ENCODE assay signal across 27 cellular contexts in the genomic region with DNA sequence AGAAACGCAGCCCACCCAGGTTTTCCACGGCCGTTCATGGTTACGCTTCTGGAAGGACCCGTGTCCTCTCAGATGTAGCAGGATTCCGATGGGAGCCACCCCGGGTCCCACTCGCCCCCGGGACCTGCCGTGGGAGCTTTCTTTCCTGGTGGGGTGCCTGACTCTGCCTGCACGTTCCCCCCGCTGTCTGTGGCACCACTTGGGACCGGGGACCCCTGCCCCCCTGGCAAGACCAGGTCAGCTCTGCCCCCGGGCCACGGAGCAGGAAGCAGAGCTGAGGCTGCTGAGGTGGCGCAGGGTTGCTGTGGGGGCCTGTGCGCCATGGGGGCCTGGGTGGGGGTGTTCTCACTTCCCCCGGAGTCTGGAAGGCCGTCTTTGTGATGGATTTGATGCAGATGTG.
"Had no signal": no experiment of that assay in that cellular context is flagged by ENCODE, and none has a peak within 500 bp of the region (broad histone marks: within the 10 kb centered on the region; RNA-seq: fewer than 3 reads in every experiment).

No MANE protein-coding gene starts in this region.

- DNase-seq: hypothalamus; immature natural killer cell; left colon; lower lobe of right lung; mammary epithelial cell; mesenchymal stem cell; midbrain; mucosa of descending colon; naive thymus-derived CD4-positive, alpha-beta T cell; nephron progenitor cell; ovary; right lobe of liver; stimulated activated CD4-positive, alpha-beta T cell treated with anti-CD3 and anti-CD28 coated beads, Interleukin-1b, Interleukin-23, amount 100 ng/mL, for 48 hours; stimulated activated CD4-positive, alpha-beta T cell treated with anti-CD3 and anti-CD28 coated beads, Interleukin-2, amount 100 ng/mL, for 48 hours; stimulated activated CD4-positive, alpha-beta T cell treated with anti-CD3 and anti-CD28 coated beads, Interleukin-4, amount 100 ng/mL, for 4 hours; stimulated activated CD8-positive, alpha-beta memory T cell treated with anti-CD3 and anti-CD28 coated beads, Interleukin-4, amount 100 ng/mL, for 48 hours; stimulated activated naive CD4-positive, alpha-beta T cell treated with Interleukin-2 at 50 U/mL for 16 hours; stimulated activated naive CD8-positive, alpha-beta T cell treated with anti-CD3 and anti-CD28 coated beads, Interleukin-15, amount 100 ng/mL, for 72 hours had no signal

- H3K4me2 ChIP-seq: neural progenitor cell, smooth muscle cell had no signal

- H3K36me3 ChIP-seq: neural progenitor cell, ovary, right lobe of liver, vagina had no signal

- H3K27me3 ChIP-seq: left lung, neural progenitor cell, ovary, right atrium auricular region, right lobe of liver, tibial nerve, upper lobe of left lung, vagina had no signal

- H3K27ac ChIP-seq: left lung, lower lobe of right lung, neural progenitor cell, ovary, right atrium auricular region, right lobe of liver, tibial nerve, upper lobe of left lung, vagina had no signal

- H3K9me3 Mint-ChIP-seq: immature natural killer cell; nephron progenitor cell; neural progenitor cell; stimulated activated memory B cell treated with anti-CD40 and anti-IgM and Interleukin-4, amounts not matched to agents 10 μg/mL and 1 μg/mL and 100 μg/mL, for 72 hours; stimulated activated naive CD8-positive, alpha-beta T cell treated with anti-CD3 and anti-CD28 coated beads, Interleukin-15, amount 100 ng/mL, for 72 hours had no signal

- H3K9me3 ChIP-seq: left lung, lower lobe of right lung, mucosa of descending colon, ovary, right atrium auricular region, right lobe of liver, tibial nerve, upper lobe of left lung, vagina had no signal

- H3K4me1 ChIP-seq: lower lobe of right lung, right atrium auricular region, right lobe of liver had no signal

- H3K4me3 Mint-ChIP-seq: immature natural killer cell; naive thymus-derived CD4-positive, alpha-beta T cell; nephron progenitor cell; neural progenitor cell; stimulated activated memory B cell treated with anti-CD40 and anti-IgM and Interleukin-4, amounts not matched to agents 10 μg/mL and 1 μg/mL and 100 μg/mL, for 72 hours; stimulated activated naive CD8-positive, alpha-beta T cell treated with anti-CD3 and anti-CD28 coated beads, Interleukin-15, amount 100 ng/mL, for 72 hours had no signal

- ATAC-seq: left colon; left lung; lower lobe of right lung; mucosa of descending colon; naive thymus-derived CD4-positive, alpha-beta T cell; right lobe of liver; stimulated activated memory B cell treated with anti-CD40 and anti-IgM and Interleukin-4, amounts not matched to agents 10 μg/mL and 1 μg/mL and 100 μg/mL, for 72 hours; stimulated activated naive CD8-positive, alpha-beta T cell treated with anti-CD3 and anti-CD28 coated beads, Interleukin-15, amount 100 ng/mL, for 72 hours had no signal

- H3K27me3 Mint-ChIP-seq: naive thymus-derived CD4-positive, alpha-beta T cell; progenitor cell of endocrine pancreas; stimulated activated memory B cell treated with anti-CD40 and anti-IgM and Interleukin-4, amounts not matched to agents 10 μg/mL and 1 μg/mL and 100 μg/mL, for 72 hours; stimulated activated naive CD8-positive, alpha-beta T cell treated with anti-CD3 and anti-CD28 coated beads, Interleukin-15, amount 100 ng/mL, for 72 hours had no signal

- H3K27ac Mint-ChIP-seq: naive thymus-derived CD4-positive, alpha-beta T cell; progenitor cell of endocrine pancreas; stimulated activated memory B cell treated with anti-CD40 and anti-IgM and Interleukin-4, amounts not matched to agents 10 μg/mL and 1 μg/mL and 100 μg/mL, for 72 hours; stimulated activated naive CD8-positive, alpha-beta T cell treated with anti-CD3 and anti-CD28 coated beads, Interleukin-15, amount 100 ng/mL, for 72 hours had no signal

- H3K36me3 Mint-ChIP-seq: immature natural killer cell had no signal

- H3K4me3 ChIP-seq: left lung, lower lobe of right lung, mucosa of descending colon, neural progenitor cell, ovary, right atrium auricular region, right lobe of liver, smooth muscle cell, tibial nerve, upper lobe of left lung, vagina had no signal
